In the genomic region with DNA sequence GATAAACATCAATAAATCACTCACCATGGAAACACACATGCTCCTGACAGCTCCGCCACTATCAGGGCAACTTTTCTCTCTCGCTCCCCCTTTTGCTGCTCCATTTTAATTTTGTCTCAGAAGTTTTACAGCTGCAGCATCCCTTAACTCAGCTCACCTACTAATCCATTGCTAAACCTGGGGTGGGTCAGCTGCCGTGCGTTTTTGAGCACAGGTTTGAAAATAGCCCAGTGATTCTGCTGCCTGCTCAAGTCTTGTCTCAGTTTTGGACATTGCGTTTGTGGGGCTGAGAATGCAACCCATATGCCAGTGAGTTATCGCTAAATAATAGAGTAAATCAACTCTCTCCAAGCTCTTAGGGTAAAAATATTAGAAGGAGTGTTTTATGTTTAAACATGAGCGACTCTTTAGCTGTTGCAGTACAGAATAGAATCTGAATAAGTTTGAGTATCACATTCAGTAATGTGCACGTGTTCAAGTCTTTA, we compare ENCODE assay signal across 9 cellular contexts. TPM values are rescaled to one million over a fixed set of nuclear protein-coding genes. Genes with fewer than 3 reads are reported as not detected.
DNase-seq lines count a peak whose midpoint lies in the region; ATAC-seq, FAIRE-seq and TF ChIP-seq lines count a peak whose summit lies in the region.
"Had no signal": no experiment of that assay in that cellular context is flagged by ENCODE, and none has a peak within 500 bp of the region (broad histone marks: within the 10 kb centered on the region; RNA-seq: fewer than 3 reads in every experiment).

No MANE protein-coding gene starts in this region.

- peak overlapping the region; percentile 88 for H3K4me3 ChIP-seq in GM12875 (ENCODE audit: low read depth, low read length)
- peak overlapping the region; percentile 54 to 57 for H3K4me3 ChIP-seq in Panc1 (ENCODE audit: low read depth in 2 of 2, low read length in 2 of 2)
- peak overlapping the region; percentile 13 to 99 for H3K4me3 ChIP-seq in esophagus (ENCODE audit: low read depth in 1 of 2, low read length in 2 of 2)
- H3K4me3 ChIP-seq in sigmoid colon = peak overlapping the region; percentile 72 to 100 (median 85)

- H3K27ac ChIP-seq in Panc1 (ENCODE audit: low read length) = 0 out of 2 replicates have a peak overlapping the region, but pooled peaks have one; percentile 5
- peak overlapping the region; percentile 17 to 92 for H3K27ac ChIP-seq in esophagus (ENCODE audit: low read depth in 2 of 2, low read length in 1 of 2)
- peak overlapping the region; percentile 86 to 96 (median 92) for H3K27ac ChIP-seq in sigmoid colon

- no peak for FAIRE-seq in GM19239 (lab: Jason Lieb, UNC)
- FAIRE-seq: TTC549 had no signal

- H3K36me3 ChIP-seq in Panc1 (ENCODE audit: control insufficient read depth, insufficient read depth, low read length) = no peaks in the 10 kb centered on the region
- H3K36me3 ChIP-seq in esophagus (ENCODE audit: control insufficient read depth in 2 of 2, insufficient read depth in 2 of 2, low read length in 1 of 2) = no peaks in the 10 kb centered on the region
- H3K36me3 ChIP-seq in sigmoid colon = no peaks in the 10 kb centered on the region

- in situ Hi-C loops in Panc1 (cut with HindIII; ENCODE audit: low pct_unique_long_range_greater_than_20kb, low sequenced_read_pairs) = no loop called here

- no peak for TF ChIP-seq CTCF in GM12875 (IDR thresholded peaks at IDR 0.05; ENCODE audit: borderline replicate concordance, insufficient read depth, low read depth, low read length)
- no peak for TF ChIP-seq CTCF in Panc1 (IDR thresholded peaks at IDR 0.05)
- TF ChIP-seq CTCF in sigmoid colon (IDR thresholded peaks at IDR 0.05) = no peak

- H3K27me3 ChIP-seq in Panc1 (ENCODE audit: control insufficient read depth, insufficient read depth, low read length) (no peaks in the 10 kb centered on the region), esophagus (ENCODE audit: control insufficient read depth in 1 of 2, insufficient read depth in 2 of 2, low read length in 2 of 2) (no peaks in the 10 kb centered on the region), sigmoid colon (no peaks in the 10 kb centered on the region)

- H3K9me3 ChIP-seq in Panc1 (ENCODE audit: control insufficient read depth, insufficient read depth, low read depth, low read length) (no peaks in the 10 kb centered on the region), esophagus (ENCODE audit: control insufficient read depth in 2 of 2, insufficient read depth in 1 of 2, low read depth in 1 of 2, low read length in 1 of 2) (no peaks in the 10 kb centered on the region), sigmoid colon (no peaks in the 10 kb centered on the region)

- intact Hi-C loops in Panc1 (cut with micrococcal nuclease; ENCODE audit: unreplicated experiment) (loop anchor here (10.0 kb wide), 1 partner anchor 558 kb away; no protein-coding TSS in a partner anchor), sigmoid colon (cut with DNase I) (loop anchor here (5.0 kb wide), 3 partner anchors 35 to 1140 kb away; no protein-coding TSS in a partner anchor)

- POLR2A ChIA-PET in Panc1 (lab: Charles Lee) = interaction anchor here (0.6 kb wide), 1 partner anchor 53 kb away, joined by 3 read pairs; no protein-coding TSS in a partner anchor

- peaks cover 30% of the 10 kb centered on the region for H3K4me1 ChIP-seq in Panc1 (ENCODE audit: control insufficient read depth, insufficient read depth, low read length)
- H3K4me1 ChIP-seq in esophagus (ENCODE audit: control insufficient read depth in 2 of 2, insufficient read depth in 2 of 2, low read length in 1 of 2) = peaks cover 5 to 7% of the 10 kb centered on the region in 2 donors
- H3K4me1 ChIP-seq in sigmoid colon = peaks cover 0 to 64% (median 47%) of the 10 kb centered on the region in 4 donors

- CTCF ChIA-PET in Panc1 (lab: Charles Lee) = interaction anchor here (0.6 kb wide), 1 partner anchor 1188 kb away, joined by 3 read pairs; no protein-coding TSS in a partner anchor

- TF ChIP-seq EP300 in sigmoid colon (IDR thresholded peaks at IDR 0.05) = peak in 1 of 4 donors; percentile 26

- WGBS in esophagus, 2 donors = 21 to 24% methylated on average over 8 of the region's 8 CpGs
- 25 to 55% methylated on average over 8 of the region's 8 CpGs for WGBS in sigmoid colon, 2 donors

- no peak for TF ChIP-seq POLR2A in sigmoid colon (IDR thresholded peaks at IDR 0.05)

- no TSS peak for BruUV-seq in Panc1 (replicated peaks; lab: Mats Ljungman, UMichigan)

- DNase-seq in Panc1 (ENCODE audit: low read depth, low spot score) = no peak
- no peak for DNase-seq in sigmoid colon
- no peak for DNase-seq in T-helper 9 cell
- DNase-seq in dermis blood vessel endothelial cell = no peak
- no peak for DNase-seq in GM19239 (ENCODE audit: insufficient read length, low spot score)

- ATAC-seq in Panc1 (no peak), GM18858 (IDR thresholded peaks at IDR 0.05; ENCODE audit: unreplicated experiment) (no peak)

RNA-seq across cellular contexts. Expression of a gene that starts 2.1 kb away (rescaled TPM):
- 10.0 TPM for total RNA-seq in Panc1 (2021; ENCODE audit: unreplicated experiment)
- polyA plus RNA-seq in Panc1 (2012; ENCODE audit: insufficient read length) = 13.7 TPM
- 1 to 10 TPM; 4.7 to 6.7 TPM for polyA plus RNA-seq in esophagus
- total RNA-seq in sigmoid colon = 10 to 100 TPM; 23.0 to 29.4 (median 27.9) TPM
- polyA plus RNA-seq in sigmoid colon = 1 to 10 TPM; 7.8 to 9.8 (median 8.8) TPM
- total RNA-seq in dermis blood vessel endothelial cell = 10.0 and 15.0 TPM in 2 replicates

RNA-seq across cellular contexts. Expression of a gene that starts 3.7 kb away (rescaled TPM):
- 45.0 TPM for total RNA-seq in Panc1 (2021; ENCODE audit: unreplicated experiment)
- polyA plus RNA-seq in Panc1 (2012; ENCODE audit: insufficient read length) = 28.9 TPM
- 10 to 100 TPM; 10.8 to 14.4 TPM for polyA plus RNA-seq in esophagus
- 10 to 100 TPM; 24.3 to 33.8 (median 25.4) TPM for total RNA-seq in sigmoid colon
- 10 to 100 TPM; 22.7 to 31.8 (median 29.4) TPM for polyA plus RNA-seq in sigmoid colon
- total RNA-seq in dermis blood vessel endothelial cell = 21.1 and 23.0 TPM in 2 replicates

Comparison
In these comparisons a context has a peak if more than half of its experiments do, and no peak if none do; other contexts are left out.
1. H3K27ac ChIP-seq: peak in every context shown above with its lines; median percentile 92 in sigmoid colon; 54 in esophagus; 5 in Panc1.